ENCODE assay signal across 7 cellular contexts in genomic region chr20:63499333-63499969, GRCh38. TPM values are rescaled to one million over a fixed set of nuclear protein-coding genes. Genes with fewer than 3 reads are reported as not detected.
A peak's percentile ranks its signal among the peaks of the same experiment; 100 is the strongest.
DNase-seq lines count a peak whose midpoint lies in the region; ATAC-seq and TF ChIP-seq lines count a peak whose summit lies in the region.
"Had no signal": no experiment of that assay in that cellular context is flagged by ENCODE, and none has a peak within 500 bp of the region (broad histone marks: within the 10 kb centered on the region; RNA-seq: fewer than 3 reads in every experiment).

No MANE protein-coding gene starts in this region.

- H3K9ac ChIP-seq in ES-I3 (ENCODE audit: low read depth, low read length) (peak overlapping the region; percentile 33; the same call in 1 of the 2 replicates), mesenchymal stem cell (ENCODE audit: low read length) (no peak overlapping the region)

- DNase-seq in mesenchymal stem cell (no peak), hypothalamus (lab: John Stamatoyannopoulos, UW) (no peak)
- DNase-seq in activated CD8-positive, alpha-beta memory T cell treated with anti-CD3 and anti-CD28 coated beads, Interleukin-2, amount 50 U/mL, for 48 hours: no peak
- DNase-seq: NCI-H510A treated with DMSO at 0.1 percent for 48 hours had no signal

- peak overlapping the region; percentile 80 for H3K4me2 ChIP-seq in mesenchymal stem cell (ENCODE audit: low read length, poor library complexity, severe bottlenecking)

- H3K9me3 ChIP-seq in ES-I3 (ENCODE audit: control insufficient read depth, insufficient read depth, low read length) (no peaks in the 10 kb centered on the region), mesenchymal stem cell (ENCODE audit: control insufficient read depth, low read length) (peaks cover under 1% of the 10 kb centered on the region)

- H3K4me1 ChIP-seq in ES-I3 (ENCODE audit: insufficient read depth, low read length): no peaks in the 10 kb centered on the region
- peaks cover 32% of the 10 kb centered on the region for H3K4me1 ChIP-seq in mesenchymal stem cell (ENCODE audit: control insufficient read depth, insufficient read depth, low read depth, low read length)

- H4K91ac ChIP-seq in mesenchymal stem cell (ENCODE audit: low read length): no peak overlapping the region

- H3K36me3 ChIP-seq in ES-I3 (ENCODE audit: insufficient read depth, low read length) (no peaks in the 10 kb centered on the region), mesenchymal stem cell (ENCODE audit: control insufficient read depth in 1 of 2, insufficient read depth in 2 of 2, low read depth in 1 of 2, low read length in 2 of 2) (peaks cover 0 to 4% of the 10 kb centered on the region in 2 experiments)

- no peak overlapping the region for H2BK15ac ChIP-seq in mesenchymal stem cell (ENCODE audit: low read depth, poor library complexity, severe bottlenecking)

- peak overlapping the region in 1 of 2 experiments; percentile 14 for H3K23ac ChIP-seq in mesenchymal stem cell (ENCODE audit: low read length in 2 of 2)

- H3K79me1 ChIP-seq in mesenchymal stem cell (replicated peaks; ENCODE audit: low read length, poor library complexity, severe bottlenecking): no peaks in the 10 kb centered on the region

- H3K4me3 ChIP-seq in WI38 (ENCODE audit: low read depth, low read length): 0 out of 2 replicates have a peak overlapping the region, but pooled peaks have one; percentile 20
- no peak overlapping the region for H3K4me3 ChIP-seq in mesenchymal stem cell (ENCODE audit: insufficient read depth in 1 of 2, low read depth in 1 of 2, low read length in 2 of 2)

- H2BK12ac ChIP-seq in mesenchymal stem cell (ENCODE audit: low read length in 2 of 2): no peak overlapping the region

- TF ChIP-seq CTCF in WI38 (IDR thresholded peaks at IDR 0.05; ENCODE audit: low read depth, low read length): no peak

- H3K4ac ChIP-seq in mesenchymal stem cell (ENCODE audit: low read depth in 1 of 2, low read length in 2 of 2): no peak overlapping the region

- no peak overlapping the region for H2BK120ac ChIP-seq in mesenchymal stem cell (ENCODE audit: low read depth, low read length)

- no peak overlapping the region for H2AK5ac ChIP-seq in mesenchymal stem cell (ENCODE audit: low read length, severe bottlenecking)

- H3K27ac ChIP-seq in mesenchymal stem cell (ENCODE audit: low read length, poor library complexity, severe bottlenecking): no peak overlapping the region

- no peak overlapping the region for H2BK5ac ChIP-seq in mesenchymal stem cell (ENCODE audit: low read depth, low read length, poor library complexity, severe bottlenecking)

- WGBS in mesenchymal stem cell: 57% methylated on average over 23 of the region's 49 CpGs

- no peak overlapping the region for H3K18ac ChIP-seq in mesenchymal stem cell (ENCODE audit: low read depth in 1 of 2, low read length in 2 of 2)

- peaks cover 44 to 80% of the 10 kb centered on the region in 2 experiments for H3K27me3 ChIP-seq in mesenchymal stem cell (ENCODE audit: control insufficient read depth in 1 of 2, insufficient read depth in 1 of 2, low read length in 2 of 2)

- no peak for ATAC-seq in HG02610 (IDR thresholded peaks at IDR 0.05; ENCODE audit: unreplicated experiment)

- H4K8ac ChIP-seq in mesenchymal stem cell (ENCODE audit: low read length): no peak overlapping the region

- no peak overlapping the region for H3K14ac ChIP-seq in mesenchymal stem cell (ENCODE audit: low read length in 2 of 2)

- H2AFZ ChIP-seq in mesenchymal stem cell (ENCODE audit: low read depth, low read length): no peak overlapping the region

RNA-seq across cellular contexts. Expression of gene EEF1A2, which starts 0.6 kb away (rescaled TPM):
- polyA plus RNA-seq in mesenchymal stem cell (2013, experiment 1 of 2): 4.3 TPM
- polyA plus RNA-seq in mesenchymal stem cell (2013, experiment 2 of 2): 4.3 TPM

RNA-seq across cellular contexts. Expression of gene PPDPF, which starts 21.1 kb away (rescaled TPM):
- 333 TPM for polyA plus RNA-seq in mesenchymal stem cell (2013, experiment 1 of 2)
- polyA plus RNA-seq in mesenchymal stem cell (2013, experiment 2 of 2): 331 TPM

RNA-seq across cellular contexts. Expression of gene KCNQ2, which starts 27.0 kb away (rescaled TPM):
- not detected for polyA plus RNA-seq in mesenchymal stem cell (2013, experiment 1 of 2)
- polyA plus RNA-seq in mesenchymal stem cell (2013, experiment 2 of 2): not detected

RNA-seq across cellular contexts. Expression of gene PTK6, which starts 37.7 kb away (rescaled TPM):
- polyA plus RNA-seq in mesenchymal stem cell (2013, experiment 1 of 2): not detected
- not detected for polyA plus RNA-seq in mesenchymal stem cell (2013, experiment 2 of 2)

RNA-seq across cellular contexts. Expression of gene SRMS, which starts 48.1 kb away (rescaled TPM):
- not detected for polyA plus RNA-seq in mesenchymal stem cell (2013, experiment 1 of 2)
- not detected for polyA plus RNA-seq in mesenchymal stem cell (2013, experiment 2 of 2)
